Comparison of ENCODE assay signal across 1 cellular context in genomic region chr3:23895181-23895580, GRCh38.
TF ChIP-seq lines count a peak whose summit lies in the region.

No MANE protein-coding gene starts in this region.

TF ChIP-seq in WTC11, 78 proteins besides CTCF, POLR2A, EP300 and RAD21 (continued from another document):
- no peak for TF ChIP-seq ZSCAN18 (CRISPR knock-in tag; IDR thresholded peaks at IDR 0.05)
TF ChIP-seq in WTC11: peak in this region for 0.
